ENCODE assay signal across 22 cellular contexts in the genomic region with DNA sequence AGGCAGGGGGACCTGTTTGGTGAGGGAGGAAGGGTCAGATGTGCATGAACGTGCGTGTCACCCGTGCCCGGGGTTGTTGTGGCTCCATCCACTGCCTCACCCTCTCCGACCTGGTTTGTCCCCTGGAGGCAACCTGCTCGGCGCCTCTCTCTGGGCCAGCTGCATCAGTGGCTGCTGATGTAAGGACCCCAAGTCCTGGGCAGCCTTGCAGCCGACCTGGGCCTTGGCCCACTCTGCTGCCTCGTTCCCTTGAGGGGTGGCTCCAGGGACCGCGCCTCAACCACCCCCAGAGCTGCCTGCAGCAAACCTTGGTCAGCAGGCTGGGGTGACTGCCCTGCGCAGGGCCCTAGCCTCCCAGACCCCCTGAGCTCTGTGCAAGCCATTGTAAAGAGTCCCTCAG.
A peak's percentile ranks its signal among the peaks of the same experiment; 100 is the strongest.
DNase-seq lines count a peak whose midpoint lies in the region; ATAC-seq, FAIRE-seq and TF ChIP-seq lines count a peak whose summit lies in the region.
"Had no signal": no experiment of that assay in that cellular context is flagged by ENCODE, and none has a peak within 500 bp of the region (broad histone marks: within the 10 kb centered on the region; RNA-seq: fewer than 3 reads in every experiment).

No MANE protein-coding gene starts in this region.

- no peaks in the 10 kb centered on the region for H3K36me3 ChIP-seq in right lobe of liver
- no peaks in the 10 kb centered on the region for H3K36me3 ChIP-seq in HepG2 (replicated peaks in 1 of 2; ENCODE audit: control insufficient read depth in 1 of 2, insufficient read depth in 2 of 2, low read length in 2 of 2)
- H3K36me3 ChIP-seq in SJCRH30, result no peaks in the 10 kb centered on the region

- H3K27me3 ChIP-seq in right lobe of liver, result no peaks in the 10 kb centered on the region
- H3K27me3 ChIP-seq in HepG2 (ENCODE audit: control insufficient read depth in 1 of 2, insufficient read depth in 2 of 2, low read length in 2 of 2), result peaks cover 8 to 42% of the 10 kb centered on the region in 2 experiments; a peak in 4 of 5 replicates
- peaks cover 34% of the 10 kb centered on the region for H3K27me3 ChIP-seq in SJCRH30
- H3K27me3 ChIP-seq: testis had no signal

- H3K4me3 ChIP-seq in right lobe of liver (no peak overlapping the region), HepG2 (replicated peaks in 1 of 3; ENCODE audit: insufficient read depth in 1 of 3, low read depth in 2 of 3, low read length in 3 of 3) (no peak overlapping the region), SJCRH30 (no peak overlapping the region)
- H3K4me3 ChIP-seq: testis had no signal

- ATAC-seq in right lobe of liver (no peak), HepG2 (no peak), GM18498 (IDR thresholded peaks at IDR 0.05; ENCODE audit: unreplicated experiment) (no peak)
- ATAC-seq: stimulated activated effector memory CD8-positive, alpha-beta T cell treated with anti-CD3 and anti-CD28 coated beads, Interleukin-12 subunit alpha, Interleukin-12 subunit beta, amount 100 ng/mL, for 72 hours had no signal

- intact Hi-C loops in right lobe of liver (cut with DNase I), result no loop called here
- intact Hi-C loops in HepG2 (cut with micrococcal nuclease; ENCODE audit: unreplicated experiment), result no loop called here

- POLR2A ChIA-PET in HepG2 (lab: Yijun Ruan, JAX), result no interaction called here

- 71% methylated on average over 6 of the region's 12 CpGs for WGBS in right lobe of liver (ENCODE audit: insufficient coverage, low coverage, low lambda C conversion rate, missing lambda C conversion rate)
- WGBS in HepG2 (ENCODE audit: low lambda C conversion rate), result 0% methylated on average over 6 of the region's 12 CpGs

- H2AFZ ChIP-seq in HepG2 (ENCODE audit: low read length), result no peak overlapping the region

- no peak for TF ChIP-seq RAD21 in HepG2 (CRISPR knock-in tag; IDR thresholded peaks at IDR 0.05)

- H3K4me2 ChIP-seq in HepG2 (ENCODE audit: low read depth, low read length), result no peak overlapping the region

- peaks cover 6% of the 10 kb centered on the region for H3K36me3 Mint-ChIP-seq in glutamatergic neuron (ENCODE audit: unreplicated experiment)
- H3K36me3 Mint-ChIP-seq in osteocyte (ENCODE audit: unreplicated experiment), result no peaks in the 10 kb centered on the region
- H3K36me3 Mint-ChIP-seq: brain; stimulated activated effector memory CD8-positive, alpha-beta T cell treated with anti-CD3 and anti-CD28 coated beads, Interleukin-12 subunit alpha, Interleukin-12 subunit beta, amount 100 ng/mL, for 72 hours had no signal

- DNase-seq in right lobe of liver (peak in 2 of 3 donors; percentile 3 to 42), HepG2 (ENCODE audit: low spot score) (no peak), glutamatergic neuron (peak; percentile 1), osteocyte (ENCODE audit: extremely low spot score, unreplicated experiment) (peak; percentile 73), SJCRH30 (no peak), retina (no peak)
- DNase-seq: DMS153; NCI-H1436; NCI-H526; SHP77; stimulated activated CD4-positive, alpha-beta T cell treated with anti-CD3 and anti-CD28 coated beads, Interleukin-15, amount 100 ng/mL, for 24 hours; testis had no signal

- H3K27ac ChIP-seq in right lobe of liver (no peak overlapping the region), HepG2 (ENCODE audit: extremely low read length, insufficient read depth, low read length) (no peak overlapping the region), SJCRH30 (no peak overlapping the region)
- H3K27ac ChIP-seq: HL-60, testis had no signal

- no peak for FAIRE-seq in HepG2 (lab: Jason Lieb, UNC)
- FAIRE-seq: colon, endometrium, G401.6, GM19239, H1 had no signal

- H3K4me1 Mint-ChIP-seq in glutamatergic neuron (ENCODE audit: low read depth, unreplicated experiment), result no peaks in the 10 kb centered on the region
- H3K4me1 Mint-ChIP-seq in osteocyte (ENCODE audit: unreplicated experiment), result no peaks in the 10 kb centered on the region
- H3K4me1 Mint-ChIP-seq: brain; stimulated activated effector memory CD8-positive, alpha-beta T cell treated with anti-CD3 and anti-CD28 coated beads, Interleukin-12 subunit alpha, Interleukin-12 subunit beta, amount 100 ng/mL, for 72 hours had no signal

- TF ChIP-seq CTCF in right lobe of liver (IDR thresholded peaks at IDR 0.05), result no peak
- no peak for TF ChIP-seq CTCF in HepG2 (CRISPR knock-in tag; IDR thresholded peaks at IDR 0.05)
- TF ChIP-seq CTCF in glutamatergic neuron (IDR thresholded peaks at IDR 0.05; ENCODE audit: partially characterized antibody, unreplicated experiment), result no peak
- TF ChIP-seq CTCF in osteocyte (IDR thresholded peaks at IDR 0.05), result no peak

- no peaks in the 10 kb centered on the region for H3K9me3 ChIP-seq in right lobe of liver
- H3K9me3 ChIP-seq in HepG2 (ENCODE audit: low read length), result no peaks in the 10 kb centered on the region
- H3K9me3 ChIP-seq in SJCRH30 (replicated peaks), result no peaks in the 10 kb centered on the region
- H3K9me3 ChIP-seq: testis had no signal

- H3K4me3 Mint-ChIP-seq in glutamatergic neuron (ENCODE audit: unreplicated experiment) (no peak overlapping the region), osteocyte (ENCODE audit: unreplicated experiment) (no peak overlapping the region)
- H3K4me3 Mint-ChIP-seq: brain; CD4-positive, alpha-beta T cell; stimulated activated effector memory CD8-positive, alpha-beta T cell treated with anti-CD3 and anti-CD28 coated beads, Interleukin-12 subunit alpha, Interleukin-12 subunit beta, amount 100 ng/mL, for 72 hours had no signal

- H3K9me3 Mint-ChIP-seq in glutamatergic neuron (ENCODE audit: unreplicated experiment) (peaks cover 10% of the 10 kb centered on the region), osteocyte (ENCODE audit: unreplicated experiment) (peaks cover 42% of the 10 kb centered on the region)
- H3K9me3 Mint-ChIP-seq: CD4-positive, alpha-beta T cell; stimulated activated effector memory CD8-positive, alpha-beta T cell treated with anti-CD3 and anti-CD28 coated beads, Interleukin-12 subunit alpha, Interleukin-12 subunit beta, amount 100 ng/mL, for 72 hours had no signal

- no peak for TF ChIP-seq EP300 in HepG2 (IDR thresholded peaks at IDR 0.05; ENCODE audit: low read depth in 2 of 2, low read length in 2 of 2)
- no peak for TF ChIP-seq EP300 in HepG2 (CRISPR knock-in tag; IDR thresholded peaks at IDR 0.05; ENCODE audit: borderline replicate concordance)

- H3K27me3 Mint-ChIP-seq in glutamatergic neuron (ENCODE audit: unreplicated experiment), result peaks cover 2% of the 10 kb centered on the region
- no peaks in the 10 kb centered on the region for H3K27me3 Mint-ChIP-seq in osteocyte (ENCODE audit: unreplicated experiment)
- H3K27me3 Mint-ChIP-seq: brain had no signal

- no peaks in the 10 kb centered on the region for H4K20me1 ChIP-seq in HepG2 (ENCODE audit: insufficient read depth, low read length)

- no TSS peak for BruUV-seq in HepG2 (replicated peaks; lab: Mats Ljungman, UMichigan)

- no peak overlapping the region for H3K9ac ChIP-seq in HepG2 (ENCODE audit: insufficient read depth, low read depth, low read length)

- CTCF ChIA-PET in HepG2 (lab: Yijun Ruan, JAX; ENCODE audit: low intra/inter-chr PET ratio, low total read pairs), result no interaction called here

- in situ Hi-C loops in HepG2 (cut with HindIII; ENCODE audit: extremely low pct_ligation_motif_present, low pct_unique_long_range_greater_than_20kb), result no loop called here

- H3K27ac Mint-ChIP-seq in glutamatergic neuron (ENCODE audit: unreplicated experiment) (no peak overlapping the region), osteocyte (ENCODE audit: unreplicated experiment) (no peak overlapping the region)
- H3K27ac Mint-ChIP-seq: brain; CD4-positive, alpha-beta T cell; stimulated activated effector memory CD8-positive, alpha-beta T cell treated with anti-CD3 and anti-CD28 coated beads, Interleukin-12 subunit alpha, Interleukin-12 subunit beta, amount 100 ng/mL, for 72 hours had no signal

- TF ChIP-seq POLR2A in right lobe of liver (IDR thresholded peaks at IDR 0.05) (no peak), HepG2 (IDR thresholded peaks at IDR 0.05; ENCODE audit: insufficient read depth in 1 of 2, low read depth in 2 of 2, low read length in 2 of 2) (no peak)

- H3K4me1 ChIP-seq in right lobe of liver (no peaks in the 10 kb centered on the region), HepG2 (ENCODE audit: insufficient read depth, low read length) (no peaks in the 10 kb centered on the region), SJCRH30 (no peaks in the 10 kb centered on the region)
- H3K4me1 ChIP-seq: testis had no signal

- no peaks in the 10 kb centered on the region for H3K79me2 ChIP-seq in HepG2 (ENCODE audit: insufficient read depth, low read length)

TF ChIP-seq in HepG2, 621 proteins besides CTCF, POLR2A, EP300 and RAD21 (continues in another document):
- TF ChIP-seq FOSL1 (CRISPR knock-in tag; IDR thresholded peaks at IDR 0.05; ENCODE audit: borderline replicate concordance) (no peak), ZNF263 (CRISPR knock-in tag; IDR thresholded peaks at IDR 0.05) (no peak), SRF (IDR thresholded peaks at IDR 0.05; ENCODE audit: low read depth, low read length) (no peak), SSRP1 (CRISPR knock-in tag; IDR thresholded peaks at IDR 0.05) (no peak), ZNF101 (CRISPR knock-in tag; IDR thresholded peaks at IDR 0.05; ENCODE audit: borderline replicate concordance, low read depth) (no peak), ZNF292 (CRISPR knock-in tag; IDR thresholded peaks at IDR 0.05; ENCODE audit: borderline replicate concordance, low read depth) (no peak), ZNF256 (CRISPR knock-in tag; conservative IDR thresholded peaks at IDR 0.05) (no peak), ZNF3 (CRISPR knock-in tag; IDR thresholded peaks at IDR 0.05) (no peak), KDM5B (CRISPR knock-in tag; IDR thresholded peaks at IDR 0.05; ENCODE audit: borderline replicate concordance) (no peak), CAMTA2 (CRISPR knock-in tag; IDR thresholded peaks at IDR 0.05; ENCODE audit: borderline replicate concordance) (no peak), ZKSCAN1 (IDR thresholded peaks at IDR 0.05; ENCODE audit: low read length) (no peak), ZNF850 (CRISPR knock-in tag; conservative IDR thresholded peaks at IDR 0.05) (no peak), DDIT3 (CRISPR knock-in tag; IDR thresholded peaks at IDR 0.05) (no peak)
- TF ChIP-seq, protein P1, sequence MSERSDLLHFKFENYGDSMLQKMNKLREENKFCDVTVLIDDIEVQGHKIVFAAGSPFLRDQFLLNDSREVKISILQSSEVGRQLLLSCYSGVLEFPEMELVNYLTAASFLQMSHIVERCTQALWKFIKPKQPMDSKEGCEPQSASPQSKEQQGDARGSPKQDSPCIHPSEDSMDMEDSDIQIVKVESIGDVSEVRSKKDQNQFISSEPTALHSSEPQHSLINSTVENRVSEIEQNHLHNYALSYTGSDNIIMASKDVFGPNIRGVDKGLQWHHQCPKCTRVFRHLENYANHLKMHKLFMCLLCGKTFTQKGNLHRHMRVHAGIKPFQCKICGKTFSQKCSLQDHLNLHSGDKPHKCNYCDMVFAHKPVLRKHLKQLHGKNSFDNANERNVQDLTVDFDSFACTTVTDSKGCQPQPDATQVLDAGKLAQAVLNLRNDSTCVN (CRISPR knock-in tag; IDR thresholded peaks at IDR 0.05; ENCODE audit: borderline replicate concordance), result no peak

Comparison
In these comparisons a context has a peak if more than half of its experiments do, and no peak if none do; other contexts are left out.
1. DNase-seq: peak in right lobe of liver (2 of 3), glutamatergic neuron (single experiment) and osteocyte (single experiment); none in HepG2 (single experiment), SJCRH30 (0 of 2) and retina (single experiment).